8 cellular contexts compared by ENCODE assay signal in the genomic region with DNA sequence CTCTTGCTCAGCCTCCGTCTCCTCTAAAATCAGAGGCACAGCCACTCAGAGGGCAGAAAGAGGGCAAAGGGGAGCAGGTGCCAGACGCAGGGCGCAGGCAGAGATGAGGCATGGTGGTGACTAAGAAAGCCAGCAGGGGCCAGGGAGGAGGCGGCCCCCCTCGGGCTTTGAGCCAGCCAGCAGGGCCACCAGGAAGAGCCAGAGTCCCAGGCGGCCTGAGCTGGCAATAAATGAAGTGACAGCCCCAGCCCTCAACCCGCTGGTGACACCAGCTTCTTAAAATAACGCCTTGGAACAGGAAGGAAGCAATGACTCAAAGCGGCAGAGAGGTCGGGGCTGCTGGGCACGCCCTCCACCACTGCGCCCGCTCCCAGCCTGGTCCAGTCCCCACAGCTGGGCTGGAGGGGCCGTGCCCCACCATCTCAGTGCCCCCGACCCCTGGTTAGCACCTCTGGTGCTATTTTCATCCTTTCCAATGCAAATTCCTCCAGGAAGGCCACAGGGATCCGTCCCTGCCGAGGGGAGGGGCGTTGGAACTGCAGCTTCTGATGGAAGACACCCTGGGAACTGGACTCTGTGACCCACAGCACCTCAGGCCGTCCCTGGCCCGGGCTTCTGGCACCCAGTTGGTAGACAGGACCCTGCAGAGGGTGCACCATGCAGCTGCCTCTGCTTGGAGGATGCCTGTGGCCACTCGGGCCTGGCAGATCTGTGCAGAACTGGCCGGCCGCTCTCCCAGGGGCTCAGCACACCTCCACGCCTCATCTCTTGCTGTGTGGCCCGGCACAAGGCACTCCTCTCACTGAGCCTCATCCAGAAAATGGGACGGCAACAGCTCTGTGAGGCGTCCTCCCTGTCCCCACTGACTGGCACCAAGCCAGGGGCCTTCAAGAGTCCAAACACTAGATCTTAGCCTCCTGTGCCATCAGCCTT.
DNase-seq lines count a peak whose midpoint lies in the region; ATAC-seq and TF ChIP-seq lines count a peak whose summit lies in the region.

No MANE protein-coding gene starts in this region.

- intact Hi-C loops in A673 (cut with micrococcal nuclease; ENCODE audit: unreplicated experiment) (no loop called here), heart right ventricle (cut with DNase I) (loop anchor here in 5 of 10 donors (2.0 to 10.0 kb wide), 7 partner anchors 61 to 311 kb away; a partner anchor contains a TSS)

- H3K36me3 ChIP-seq in A673 (ENCODE audit: insufficient read depth, low read length, poor library complexity, severe bottlenecking) (peaks cover 17% of the 10 kb centered on the region), heart right ventricle (peaks cover 0 to 49% (median 6%) of the 10 kb centered on the region in 9 donors)

- WGBS in heart right ventricle, 2 donors: 19 to 20% methylated on average over 27 of the region's 27 CpGs

- H3K27me3 ChIP-seq in A673 (replicated peaks; ENCODE audit: insufficient read depth, low read depth, low read length, poor library complexity) (no peaks in the 10 kb centered on the region), heart right ventricle (no peaks in the 10 kb centered on the region)

- POLR2A ChIA-PET in A673 (lab: Charles Lee; ENCODE audit: low non-redundant PET): interaction anchor here (0.6 kb wide), 1 partner anchor 177 kb away, joined by 3 read pairs; no protein-coding TSS in a partner anchor

- H3K4me3 ChIP-seq in A673 (ENCODE audit: low read depth, low read length, poor library complexity, severe bottlenecking) (no peak overlapping the region), heart right ventricle (peak overlapping the region in 6 of 10 donors; percentile 16 to 31 (median 25))

- ATAC-seq in GM19025 (IDR thresholded peaks at IDR 0.05; ENCODE audit: low read depth, unreplicated experiment): peak; percentile 81
- ATAC-seq in HG03139 (IDR thresholded peaks at IDR 0.05; ENCODE audit: unreplicated experiment): peak; percentile 62
- peak; percentile 77 for ATAC-seq in SK-N-SH treated with all-trans-retinoic acid at 6 μM for 48 hours
- peak; percentile 76 to 88 (median 84) for ATAC-seq in heart right ventricle

- H3K27ac ChIP-seq in A673 (ENCODE audit: low read depth, low read length, poor library complexity, severe bottlenecking) (peak overlapping the region; percentile 83), heart right ventricle (peak overlapping the region; percentile 61 to 95 (median 88))

- BruUV-seq in A673 (replicated peaks; lab: Mats Ljungman, UMichigan): no TSS peak

- H3K9me3 ChIP-seq in A673 (ENCODE audit: low read depth, low read length, poor library complexity, severe bottlenecking): no peaks in the 10 kb centered on the region
- H3K9me3 ChIP-seq in heart right ventricle: no peaks in the 10 kb centered on the region

- TF ChIP-seq CTCF in A673 (conservative IDR thresholded peaks at IDR 0.05; ENCODE audit: low read depth, low read length) (no peak), heart right ventricle (IDR thresholded peaks at IDR 0.05) (peak in 4 of 9 donors; percentile 10 to 39 (median 29))

- CTCF ChIA-PET in A673 (lab: Charles Lee): no interaction called here

- H3K4me1 ChIP-seq in A673 (ENCODE audit: insufficient read depth, low read length, poor library complexity, severe bottlenecking) (peaks cover 62% of the 10 kb centered on the region), heart right ventricle (peaks cover 34 to 77% (median 72%) of the 10 kb centered on the region in 9 donors)

- peak; percentile 94 for DNase-seq in A673 (ENCODE audit: low spot score)
- peak; percentile 68 for DNase-seq in activated naive CD4-positive, alpha-beta T cell treated with anti-CD3 and anti-CD28 coated beads, Interleukin-2, amount 50 U/mL, for 16 hours
- DNase-seq in heart right ventricle: peak; percentile 90 to 93
- peak; percentile 61 for DNase-seq in stimulated activated CD4-positive, alpha-beta T cell treated with anti-CD3 and anti-CD28 coated beads, Interleukin-12 subunit alpha, Interleukin-12 subunit beta, amount 100 ng/mL, for 4 hours
- no peak for DNase-seq in NCI-H82 (lab: John Stamatoyannopoulos, UW)

TF ChIP-seq in SK-N-SH treated with all-trans-retinoic acid at 6 μM for 48 hours, 23 proteins besides CTCF, POLR2A, EP300 and RAD21:
- no peak for TF ChIP-seq ZFP30 (CRISPR knock-in tag; IDR thresholded peaks at IDR 0.05)
- TF ChIP-seq ESRRG (CRISPR knock-in tag; IDR thresholded peaks at IDR 0.05): no peak
- TF ChIP-seq ISL1 (CRISPR knock-in tag; IDR thresholded peaks at IDR 0.05): no peak
- TF ChIP-seq, protein P1, sequence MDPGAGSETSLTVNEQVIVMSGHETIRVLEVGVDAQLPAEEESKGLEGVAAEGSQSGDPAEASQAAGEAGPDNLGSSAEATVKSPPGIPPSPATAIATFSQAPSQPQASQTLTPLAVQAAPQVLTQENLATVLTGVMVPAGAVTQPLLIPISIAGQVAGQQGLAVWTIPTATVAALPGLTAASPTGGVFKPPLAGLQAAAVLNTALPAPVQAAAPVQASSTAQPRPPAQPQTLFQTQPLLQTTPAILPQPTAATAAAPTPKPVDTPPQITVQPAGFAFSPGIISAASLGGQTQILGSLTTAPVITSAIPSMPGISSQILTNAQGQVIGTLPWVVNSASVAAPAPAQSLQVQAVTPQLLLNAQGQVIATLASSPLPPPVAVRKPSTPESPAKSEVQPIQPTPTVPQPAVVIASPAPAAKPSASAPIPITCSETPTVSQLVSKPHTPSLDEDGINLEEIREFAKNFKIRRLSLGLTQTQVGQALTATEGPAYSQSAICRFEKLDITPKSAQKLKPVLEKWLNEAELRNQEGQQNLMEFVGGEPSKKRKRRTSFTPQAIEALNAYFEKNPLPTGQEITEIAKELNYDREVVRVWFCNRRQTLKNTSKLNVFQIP (CRISPR knock-in tag; IDR thresholded peaks at IDR 0.05; ENCODE audit: borderline replicate concordance, low read depth): no peak
- TF ChIP-seq SNAI2 (CRISPR knock-in tag; IDR thresholded peaks at IDR 0.05): no peak
- TF ChIP-seq, protein P2, sequence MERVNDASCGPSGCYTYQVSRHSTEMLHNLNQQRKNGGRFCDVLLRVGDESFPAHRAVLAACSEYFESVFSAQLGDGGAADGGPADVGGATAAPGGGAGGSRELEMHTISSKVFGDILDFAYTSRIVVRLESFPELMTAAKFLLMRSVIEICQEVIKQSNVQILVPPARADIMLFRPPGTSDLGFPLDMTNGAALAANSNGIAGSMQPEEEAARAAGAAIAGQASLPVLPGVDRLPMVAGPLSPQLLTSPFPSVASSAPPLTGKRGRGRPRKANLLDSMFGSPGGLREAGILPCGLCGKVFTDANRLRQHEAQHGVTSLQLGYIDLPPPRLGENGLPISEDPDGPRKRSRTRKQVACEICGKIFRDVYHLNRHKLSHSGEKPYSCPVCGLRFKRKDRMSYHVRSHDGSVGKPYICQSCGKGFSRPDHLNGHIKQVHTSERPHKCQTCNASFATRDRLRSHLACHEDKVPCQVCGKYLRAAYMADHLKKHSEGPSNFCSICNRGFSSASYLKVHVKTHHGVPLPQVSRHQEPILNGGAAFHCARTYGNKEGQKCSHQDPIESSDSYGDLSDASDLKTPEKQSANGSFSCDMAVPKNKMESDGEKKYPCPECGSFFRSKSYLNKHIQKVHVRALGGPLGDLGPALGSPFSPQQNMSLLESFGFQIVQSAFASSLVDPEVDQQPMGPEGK (CRISPR knock-in tag; IDR thresholded peaks at IDR 0.05; ENCODE audit: borderline replicate concordance): no peak; the same call in 1 of the 2 replicates
- TF ChIP-seq BACH2 (CRISPR knock-in tag; IDR thresholded peaks at IDR 0.05; ENCODE audit: borderline replicate concordance): no peak
- TF ChIP-seq, protein P3, sequence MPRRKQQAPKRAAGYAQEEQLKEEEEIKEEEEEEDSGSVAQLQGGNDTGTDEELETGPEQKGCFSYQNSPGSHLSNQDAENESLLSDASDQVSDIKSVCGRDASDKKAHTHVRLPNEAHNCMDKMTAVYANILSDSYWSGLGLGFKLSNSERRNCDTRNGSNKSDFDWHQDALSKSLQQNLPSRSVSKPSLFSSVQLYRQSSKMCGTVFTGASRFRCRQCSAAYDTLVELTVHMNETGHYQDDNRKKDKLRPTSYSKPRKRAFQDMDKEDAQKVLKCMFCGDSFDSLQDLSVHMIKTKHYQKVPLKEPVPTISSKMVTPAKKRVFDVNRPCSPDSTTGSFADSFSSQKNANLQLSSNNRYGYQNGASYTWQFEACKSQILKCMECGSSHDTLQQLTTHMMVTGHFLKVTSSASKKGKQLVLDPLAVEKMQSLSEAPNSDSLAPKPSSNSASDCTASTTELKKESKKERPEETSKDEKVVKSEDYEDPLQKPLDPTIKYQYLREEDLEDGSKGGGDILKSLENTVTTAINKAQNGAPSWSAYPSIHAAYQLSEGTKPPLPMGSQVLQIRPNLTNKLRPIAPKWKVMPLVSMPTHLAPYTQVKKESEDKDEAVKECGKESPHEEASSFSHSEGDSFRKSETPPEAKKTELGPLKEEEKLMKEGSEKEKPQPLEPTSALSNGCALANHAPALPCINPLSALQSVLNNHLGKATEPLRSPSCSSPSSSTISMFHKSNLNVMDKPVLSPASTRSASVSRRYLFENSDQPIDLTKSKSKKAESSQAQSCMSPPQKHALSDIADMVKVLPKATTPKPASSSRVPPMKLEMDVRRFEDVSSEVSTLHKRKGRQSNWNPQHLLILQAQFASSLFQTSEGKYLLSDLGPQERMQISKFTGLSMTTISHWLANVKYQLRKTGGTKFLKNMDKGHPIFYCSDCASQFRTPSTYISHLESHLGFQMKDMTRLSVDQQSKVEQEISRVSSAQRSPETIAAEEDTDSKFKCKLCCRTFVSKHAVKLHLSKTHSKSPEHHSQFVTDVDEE (CRISPR knock-in tag; IDR thresholded peaks at IDR 0.05): no peak
- no peak for TF ChIP-seq CSDC2 (CRISPR knock-in tag; IDR thresholded peaks at IDR 0.05)
- TF ChIP-seq ZNF565 (CRISPR knock-in tag; conservative IDR thresholded peaks at IDR 0.05; ENCODE audit: low read depth): no peak
- TF ChIP-seq PPARA (CRISPR knock-in tag; IDR thresholded peaks at IDR 0.05; ENCODE audit: borderline replicate concordance): no peak
- TF ChIP-seq ARNTL (CRISPR knock-in tag; IDR thresholded peaks at IDR 0.05; ENCODE audit: borderline replicate concordance, low read depth): no peak
- TF ChIP-seq ZFP3 (CRISPR knock-in tag; IDR thresholded peaks at IDR 0.05): no peak
